In genomic region chr2:165953306-165953654, GRCh38 we compare ENCODE assay signal across 8 cellular contexts. TPM values are rescaled to one million over a fixed set of nuclear protein-coding genes. Genes with fewer than 3 reads are reported as not detected.
DNase-seq lines count a peak whose midpoint lies in the region; ATAC-seq and TF ChIP-seq lines count a peak whose summit lies in the region.

No MANE protein-coding gene starts in this region.

- H3K27ac ChIP-seq in parathyroid adenoma, result peak overlapping the region; percentile 74

- H3K4me3 ChIP-seq in epithelial cell of proximal tubule (ENCODE audit: low read depth, low read length) (peak overlapping the region; percentile 75), parathyroid adenoma (ENCODE audit: low read depth, low read length) (peak overlapping the region; percentile 84)

- no peaks in the 10 kb centered on the region for H3K4me1 ChIP-seq in parathyroid adenoma

- H3K9me3 ChIP-seq in parathyroid adenoma (ENCODE audit: control insufficient read depth, low read length), result no peaks in the 10 kb centered on the region

- no peaks in the 10 kb centered on the region for H3K36me3 ChIP-seq in parathyroid adenoma (ENCODE audit: control insufficient read depth, insufficient read depth, low read length)

- ATAC-seq in HG02973 (IDR thresholded peaks at IDR 0.05; ENCODE audit: unreplicated experiment), result peak; percentile 36

- DNase-seq in SIG-M5 treated with dmso at 0.1 percent for 504 hours (lab: John Stamatoyannopoulos, UW; ENCODE audit: unreplicated experiment) (peak; percentile 46), SIG-M5 (lab: John Stamatoyannopoulos, UW) (no peak), NCI-H510A treated with DMSO at 0.1 percent for 48 hours (lab: John Stamatoyannopoulos, UW) (peak; percentile 34), epithelial cell of proximal tubule (ENCODE audit: low read depth) (no peak), UCSD-AML1 (lab: John Stamatoyannopoulos, UW; ENCODE audit: unreplicated experiment) (no peak), CD1c-positive myeloid dendritic cell (ENCODE audit: extremely low spot score) (no peak)

- H3K4me2 ChIP-seq in parathyroid adenoma (ENCODE audit: low read length), result peak overlapping the region; percentile 79

- H3K9ac ChIP-seq in parathyroid adenoma, result peak overlapping the region; percentile 40

- H2AFZ ChIP-seq in parathyroid adenoma, result peak overlapping the region; percentile 92

- no peak for TF ChIP-seq CTCF in epithelial cell of proximal tubule (conservative IDR thresholded peaks at IDR 0.05; ENCODE audit: low read depth, low read length)
- TF ChIP-seq CTCF in parathyroid adenoma (IDR thresholded peaks at IDR 0.05), result no peak

- peaks cover 12% of the 10 kb centered on the region for H3K79me2 ChIP-seq in parathyroid adenoma

- no peaks in the 10 kb centered on the region for H3K27me3 ChIP-seq in parathyroid adenoma (ENCODE audit: control insufficient read depth, insufficient read depth, low read length)

RNA-seq across cellular contexts. Expression of gene TTC21B, which starts 0.3 kb away (rescaled TPM):
- 8.3 and 9.1 TPM in 2 replicates for total RNA-seq in epithelial cell of proximal tubule

Comparison
In these comparisons a context has a peak if more than half of its experiments do, and no peak if none do; other contexts are left out.
1. DNase-seq: peak in SIG-M5 treated with dmso at 0.1 percent for 504 hours (single experiment) and NCI-H510A treated with DMSO at 0.1 percent for 48 hours (single experiment); none in SIG-M5 (single experiment), epithelial cell of proximal tubule (single experiment), UCSD-AML1 (single experiment) and CD1c-positive myeloid dendritic cell (single experiment).